In genomic region chr19:40702337-40703012, GRCh38 we compare ENCODE assay signal across 11 cellular contexts. TPM values are rescaled to one million over a fixed set of nuclear protein-coding genes. Genes with fewer than 3 reads are reported as not detected.
DNase-seq lines count a peak whose midpoint lies in the region; ATAC-seq and TF ChIP-seq lines count a peak whose summit lies in the region.
"Had no signal": no experiment of that assay in that cellular context is flagged by ENCODE, and none has a peak within 500 bp of the region (broad histone marks: within the 10 kb centered on the region; RNA-seq: fewer than 3 reads in every experiment).

No MANE protein-coding gene starts in this region.

- ATAC-seq in heart right ventricle (peak; percentile 40 to 76 (median 69)), GM21390 (IDR thresholded peaks at IDR 0.05; ENCODE audit: unreplicated experiment) (no peak), GM21447 (IDR thresholded peaks at IDR 0.05; ENCODE audit: unreplicated experiment) (no peak)
- ATAC-seq in stimulated activated effector memory CD8-positive, alpha-beta T cell treated with anti-CD3 and anti-CD28 coated beads, Interleukin-12 subunit alpha, Interleukin-12 subunit beta, amount 100 ng/mL, for 72 hours, result no peak

- peak overlapping the region; percentile 53 for H3K27ac Mint-ChIP-seq in stimulated activated effector memory CD8-positive, alpha-beta T cell treated with anti-CD3 and anti-CD28 coated beads, Interleukin-12 subunit alpha, Interleukin-12 subunit beta, amount 100 ng/mL, for 72 hours
- H3K27ac Mint-ChIP-seq: activated CD4-positive, alpha-beta memory T cell treated with anti-CD3 and anti-CD28 coated beads, Interleukin-2, amount 10 ng/mL, durations not matched to agents 7 days and 5 days had no signal

- H3K36me3 Mint-ChIP-seq in stimulated activated effector memory CD8-positive, alpha-beta T cell treated with anti-CD3 and anti-CD28 coated beads, Interleukin-12 subunit alpha, Interleukin-12 subunit beta, amount 100 ng/mL, for 72 hours, result peaks cover 37% of the 10 kb centered on the region

- H3K4me1 Mint-ChIP-seq in stimulated activated effector memory CD8-positive, alpha-beta T cell treated with anti-CD3 and anti-CD28 coated beads, Interleukin-12 subunit alpha, Interleukin-12 subunit beta, amount 100 ng/mL, for 72 hours, result peaks cover 4% of the 10 kb centered on the region
- H3K4me1 Mint-ChIP-seq: activated CD4-positive, alpha-beta memory T cell treated with anti-CD3 and anti-CD28 coated beads, Interleukin-2, amount 10 ng/mL, durations not matched to agents 7 days and 5 days had no signal

- H3K27ac ChIP-seq in WERI-Rb-1 (peak overlapping the region; percentile 61), heart right ventricle (peak overlapping the region in 4 of 10 donors; percentile 28 to 61 (median 45))

- H3K4me3 Mint-ChIP-seq in stimulated activated effector memory CD8-positive, alpha-beta T cell treated with anti-CD3 and anti-CD28 coated beads, Interleukin-12 subunit alpha, Interleukin-12 subunit beta, amount 100 ng/mL, for 72 hours, result no peak overlapping the region
- H3K4me3 Mint-ChIP-seq: activated CD4-positive, alpha-beta memory T cell treated with anti-CD3 and anti-CD28 coated beads, Interleukin-2, amount 10 ng/mL, durations not matched to agents 7 days and 5 days had no signal

- intact Hi-C loops in heart right ventricle (cut with DNase I), result no loop called here

- H3K4me3 ChIP-seq in WERI-Rb-1 (ENCODE audit: low read depth, low read length) (no peak overlapping the region), heart right ventricle (no peak overlapping the region)

- H3K27me3 ChIP-seq in WERI-Rb-1 (ENCODE audit: insufficient read depth, low read depth, severe bottlenecking), result no peaks in the 10 kb centered on the region
- no peaks in the 10 kb centered on the region for H3K27me3 ChIP-seq in heart right ventricle

- 56 to 68% methylated on average over 18 of the region's 18 CpGs for WGBS in heart right ventricle, 2 donors

- no peaks in the 10 kb centered on the region for H3K9me3 ChIP-seq in WERI-Rb-1 (ENCODE audit: severe bottlenecking)
- H3K9me3 ChIP-seq in heart right ventricle, result no peaks in the 10 kb centered on the region

- TF ChIP-seq CTCF in WERI-Rb-1 (IDR thresholded peaks at IDR 0.05; ENCODE audit: low read depth, low read length) (peak; percentile 98), heart right ventricle (IDR thresholded peaks at IDR 0.05) (peak in 8 of 9 donors; percentile 4 to 57 (median 45))

- H3K36me3 ChIP-seq in WERI-Rb-1 (peaks cover 22% of the 10 kb centered on the region), heart right ventricle (peaks cover 0 to 88% (median 39%) of the 10 kb centered on the region in 9 donors)

- H3K4me1 ChIP-seq in heart right ventricle, result peaks cover 0 to 41% (median 22%) of the 10 kb centered on the region in 9 donors

- H3K9me3 Mint-ChIP-seq in stimulated activated effector memory CD8-positive, alpha-beta T cell treated with anti-CD3 and anti-CD28 coated beads, Interleukin-12 subunit alpha, Interleukin-12 subunit beta, amount 100 ng/mL, for 72 hours, result no peaks in the 10 kb centered on the region
- H3K9me3 Mint-ChIP-seq: activated CD4-positive, alpha-beta memory T cell treated with anti-CD3 and anti-CD28 coated beads, Interleukin-2, amount 10 ng/mL, durations not matched to agents 7 days and 5 days had no signal

- peak in 70 of 76 experiments; percentile 11 to 88 (median 66) for DNase-seq in HUDEP-2 (lab: John Stamatoyannopoulos, UW; ENCODE audit: unreplicated experiment in 76 of 76)
- peak; percentile 91 for DNase-seq in WERI-Rb-1
- DNase-seq in heart right ventricle, result peak; percentile 39 to 59
- no peak for DNase-seq in stimulated activated effector memory CD8-positive, alpha-beta T cell treated with anti-CD3 and anti-CD28 coated beads, Interleukin-12 subunit alpha, Interleukin-12 subunit beta, amount 100 ng/mL, for 72 hours (ENCODE audit: low spot score in 2 of 2)
- no peak for DNase-seq in NCI-H2196 treated with DMSO at 0.1 percent for 48 hours (lab: John Stamatoyannopoulos, UW; ENCODE audit: unreplicated experiment)
- DNase-seq in DMS79 (lab: John Stamatoyannopoulos, UW), result no peak
- DNase-seq: activated CD4-positive, alpha-beta memory T cell treated with anti-CD3 and anti-CD28 coated beads, Interleukin-2, amount 10 ng/mL, durations not matched to agents 7 days and 5 days; effector CD8-positive, alpha-beta T cell; NCI-H2081 treated with DMSO at 0.1 percent for 48 hours had no signal

RNA-seq across cellular contexts. Expression of gene NUMBL, which starts 12.0 kb away (rescaled TPM):
- total RNA-seq in heart right ventricle, result 10 to 100 TPM in 5 of 10 donors, 1 to 10 TPM in 5; 7.1 to 15.3 (median 10.0) TPM
- 10 to 100 TPM; 11.2 to 14.0 TPM for polyA plus RNA-seq in heart right ventricle

RNA-seq across cellular contexts. Expression of gene COQ8B, which starts 14.2 kb away (rescaled TPM):
- 10 to 100 TPM; 17.9 to 34.3 (median 27.3) TPM for total RNA-seq in heart right ventricle
- polyA plus RNA-seq in heart right ventricle, result 10 to 100 TPM; 26.3 to 34.4 TPM

RNA-seq across cellular contexts. Expression of gene ITPKC, which starts 14.4 kb away (rescaled TPM):
- 10 to 100 TPM in 3 of 10 donors, 1 to 10 TPM in 7; 6.2 to 15.3 (median 9.1) TPM for total RNA-seq in heart right ventricle
- 10 to 100 TPM; 16.8 to 17.3 TPM for polyA plus RNA-seq in heart right ventricle

RNA-seq across cellular contexts. Expression of gene ACTMAP, which starts 47.8 kb away (rescaled TPM):
- 10 to 100 TPM in 2 of 10 donors, 1 to 10 TPM in 8; 5.3 to 11.4 (median 8.4) TPM for total RNA-seq in heart right ventricle
- polyA plus RNA-seq in heart right ventricle, result 10 to 100 TPM in 1 of 2 donors, 1 to 10 TPM in 1; 3.6 to 12.8 TPM

RNA-seq across cellular contexts. Expression of gene SNRPA, which starts 48.5 kb away (rescaled TPM):
- 10 to 100 TPM; 24.0 to 40.6 (median 34.4) TPM for total RNA-seq in heart right ventricle
- polyA plus RNA-seq in heart right ventricle, result 10 to 100 TPM; 35.3 to 36.7 TPM

Comparison
In these comparisons a context has a peak if more than half of its experiments do, and no peak if none do; other contexts are left out.
1. DNase-seq: peak in HUDEP-2 (70 of 76), WERI-Rb-1 (single experiment) and heart right ventricle (2 of 2); none in stimulated activated effector memory CD8-positive, alpha-beta T cell treated with anti-CD3 and anti-CD28 coated beads, Interleukin-12 subunit alpha, Interleukin-12 subunit beta, amount 100 ng/mL, for 72 hours (0 of 2), NCI-H2196 treated with DMSO at 0.1 percent for 48 hours (single experiment) and DMS79 (single experiment).
2. ATAC-seq: peak in heart right ventricle (8 of 8); none in stimulated activated effector memory CD8-positive, alpha-beta T cell treated with anti-CD3 and anti-CD28 coated beads, Interleukin-12 subunit alpha, Interleukin-12 subunit beta, amount 100 ng/mL, for 72 hours (single experiment), GM21390 (single experiment) and GM21447 (single experiment).